33 cellular contexts compared by ENCODE assay signal in the genomic region with DNA sequence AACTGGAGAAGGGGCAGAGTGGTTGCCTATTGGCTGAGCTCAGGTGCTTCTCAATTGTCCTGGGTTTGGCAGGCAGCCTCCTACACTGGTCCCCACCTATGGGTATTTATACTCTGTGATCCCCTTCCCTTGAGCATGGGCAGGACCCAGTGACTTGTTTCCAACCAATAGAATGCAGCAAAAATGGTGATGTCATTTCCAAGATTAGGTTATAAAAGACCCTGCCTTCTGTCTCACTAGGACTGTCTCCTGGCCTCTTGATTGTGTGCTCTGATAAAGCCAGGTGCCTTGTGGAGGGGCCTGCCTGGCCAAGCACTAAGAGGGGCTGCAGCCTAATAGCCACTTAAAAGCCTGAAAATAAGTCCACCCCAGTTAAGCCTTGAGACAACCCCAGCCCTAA.
"Had no signal": no experiment of that assay in that cellular context is flagged by ENCODE, and none has a peak within 500 bp of the region (broad histone marks: within the 10 kb centered on the region; RNA-seq: fewer than 3 reads in every experiment).

No MANE protein-coding gene starts in this region.

- H3K9me3 ChIP-seq: adrenal gland had no signal

- ATAC-seq: activated naive CD4-positive, alpha-beta T cell treated with anti-CD3 and anti-CD28 coated beads, Interleukin-2, amount 50 U/mL, for 72 hours; activated naive CD8-positive, alpha-beta T cell treated with anti-CD3 and anti-CD28 coated beads, Interleukin-2, amount 50 U/mL, for 24 hours; activated T-cell treated with anti-CD3 and anti-CD28 coated beads, Interleukin-2, amount 50 U/mL, for 4 hours; activated T-cell treated with anti-CD3 and anti-CD28 coated beads, Interleukin-2, amount 50 U/mL, for 72 hours; activated T-helper 17 cell treated with anti-CD3 and anti-CD28 coated beads, Interleukin-2, amount 50 U/mL, for 72 hours; body of pancreas had no signal

- DNase-seq: activated effector memory CD4-positive, alpha-beta T cell treated with anti-CD3 and anti-CD28 coated beads, Interleukin-2, amount 50 U/mL, for 16 hours; activated effector memory CD4-positive, alpha-beta T cell treated with Interleukin-2 at 50 U/mL for 16 hours; activated gamma-delta T cell; activated gamma-delta T cell treated with Interleukin-2 at 50 U/mL for 16 hours; activated naive CD4-positive, alpha-beta T cell; activated naive CD4-positive, alpha-beta T cell treated with anti-CD3 and anti-CD28 coated beads for 36 hours; activated naive CD4-positive, alpha-beta T cell treated with anti-CD3 and anti-CD28 coated beads, Interleukin-2, amount 10 ng/mL, durations not matched to agents 7 days and 5 days; activated naive CD4-positive, alpha-beta T cell treated with anti-CD3 and anti-CD28 coated beads, Interleukin-2, amount 50 U/mL, for 16 hours; activated naive CD4-positive, alpha-beta T cell treated with Interleukin-2 at 50 U/mL for 16 hours; activated naive CD8-positive, alpha-beta T cell treated with anti-CD3 and anti-CD28 coated beads for 36 hours; activated naive CD8-positive, alpha-beta T cell treated with anti-CD3 and anti-CD28 coated beads, Interleukin-2, amount 10 ng/mL, durations not matched to agents 7 days and 5 days; activated naive CD8-positive, alpha-beta T cell treated with anti-CD3 and anti-CD28 coated beads, Interleukin-2, amount 50 U/mL, for 24 hours; activated T-cell treated with anti-CD3 and anti-CD28 coated beads, Interleukin-2, amount 50 U/mL, for 24 hours; activated T-cell treated with anti-CD3 and anti-CD28 coated beads, Interleukin-2, amount 50 U/mL, for 4 hours; activated T-cell treated with anti-CD3 and anti-CD28 coated beads, Interleukin-2, amount 50 U/mL, for 48 hours; activated T-cell treated with anti-CD3 and anti-CD28 coated beads, Interleukin-2, amount 50 U/mL, for 72 hours; adrenal gland; amniotic stem cell; amygdala; anterior cingulate cortex; aorta; body of pancreas; brain microvascular endothelial cell; caudate nucleus; central memory CD4-positive, alpha-beta T cell; cerebellar nuclear complex had no signal

- H3K27ac ChIP-seq: adrenal gland, ascending aorta, brain microvascular endothelial cell, breast epithelium, cardiac muscle cell had no signal

- FAIRE-seq: astrocyte, bronchial epithelial cell had no signal

- H3K4me1 ChIP-seq: adrenal gland, ascending aorta, body of pancreas, breast epithelium had no signal

- H3K4me3 ChIP-seq: adrenal gland, ascending aorta, body of pancreas, breast epithelium, cardiac muscle cell had no signal

- H3K36me3 ChIP-seq: adrenal gland, ascending aorta, brain microvascular endothelial cell, breast epithelium, cardiac muscle cell had no signal

- H3K27me3 ChIP-seq: ascending aorta, body of pancreas, brain microvascular endothelial cell, cardiac muscle cell had no signal
